8 cellular contexts compared by ENCODE assay signal in genomic region chr5:150155258-150156032, GRCh38. TPM values are rescaled to one million over a fixed set of nuclear protein-coding genes. Genes with fewer than 3 reads are reported as not detected.
DNase-seq lines count a peak whose midpoint lies in the region; ATAC-seq and TF ChIP-seq lines count a peak whose summit lies in the region.

PDGFRB (minus strand) TSS chr5:150155845; CDS start chr5:150137047, 18,798 bp downstream.

- 3 to 7% methylated on average over 16 to 17 of the region's 17 CpGs for WGBS in heart right ventricle, 2 donors

- peaks cover 8% of the 10 kb centered on the region for H3K4me1 Mint-ChIP-seq in activated naive CD8-positive, alpha-beta T cell treated with anti-CD3 and anti-CD28 coated beads, Interleukin-2, amount 50 U/mL, for 24 hours

- DNase-seq in AG08396 (ENCODE audit: low spot score) (peak; percentile 91), NCI-H748 treated with DMSO at 0.1 percent for 48 hours (lab: John Stamatoyannopoulos, UW) (peak; percentile 2), heart right ventricle (peak; percentile 88 to 91), posterior cingulate gyrus (peak; percentile 59 to 97 (median 85))
- peak; percentile 53 for DNase-seq in activated naive CD8-positive, alpha-beta T cell treated with anti-CD3 and anti-CD28 coated beads, Interleukin-2, amount 50 U/mL, for 24 hours

- H3K9me3 ChIP-seq in heart right ventricle, result no peaks in the 10 kb centered on the region

- no peaks in the 10 kb centered on the region for H3K36me3 Mint-ChIP-seq in activated naive CD8-positive, alpha-beta T cell treated with anti-CD3 and anti-CD28 coated beads, Interleukin-2, amount 50 U/mL, for 24 hours (ENCODE audit: low read depth)

- peak within 1 kb of the TSS; percentile 76 for H3K4me3 Mint-ChIP-seq in activated naive CD8-positive, alpha-beta T cell treated with anti-CD3 and anti-CD28 coated beads, Interleukin-2, amount 50 U/mL, for 24 hours

- peaks cover 0 to 12% (median 0%) of the 10 kb centered on the region in 7 donors for H3K27me3 ChIP-seq in heart right ventricle

- no peak for TF ChIP-seq CTCF in heart right ventricle (IDR thresholded peaks at IDR 0.05)

- no peaks in the 10 kb centered on the region for H3K9me3 Mint-ChIP-seq in activated naive CD8-positive, alpha-beta T cell treated with anti-CD3 and anti-CD28 coated beads, Interleukin-2, amount 50 U/mL, for 24 hours

- intact Hi-C loops in heart right ventricle (cut with DNase I) (no loop called here), posterior cingulate gyrus (cut with DNase I) (no loop called here)

- H3K4me3 ChIP-seq in heart right ventricle, result peak within 1 kb of the TSS; percentile 36 to 67 (median 60)

- ATAC-seq in GM19043 (IDR thresholded peaks at IDR 0.05; ENCODE audit: low read depth, unreplicated experiment), result peak; percentile 72
- ATAC-seq in activated naive CD8-positive, alpha-beta T cell treated with anti-CD3 and anti-CD28 coated beads, Interleukin-2, amount 50 U/mL, for 24 hours, result peak; percentile 66
- peak; percentile 72 to 82 (median 77) for ATAC-seq in heart right ventricle
- no peak for ATAC-seq in HG03039 (IDR thresholded peaks at IDR 0.05; ENCODE audit: unreplicated experiment)
- ATAC-seq in HG02763 (IDR thresholded peaks at IDR 0.05; ENCODE audit: unreplicated experiment), result no peak

- peaks cover 0 to 20% (median 0%) of the 10 kb centered on the region in 9 donors for H3K36me3 ChIP-seq in heart right ventricle

- H3K27ac ChIP-seq in heart right ventricle, result peak within 1 kb of the TSS; percentile 73 to 92 (median 85)

- peaks cover 7% of the 10 kb centered on the region for H3K27me3 Mint-ChIP-seq in activated naive CD8-positive, alpha-beta T cell treated with anti-CD3 and anti-CD28 coated beads, Interleukin-2, amount 50 U/mL, for 24 hours

- peak within 1 kb of the TSS; percentile 31 for H3K27ac Mint-ChIP-seq in activated naive CD8-positive, alpha-beta T cell treated with anti-CD3 and anti-CD28 coated beads, Interleukin-2, amount 50 U/mL, for 24 hours

- H3K4me1 ChIP-seq in heart right ventricle, result peaks cover 7 to 62% (median 39%) of the 10 kb centered on the region in 9 donors

RNA-seq across cellular contexts. Expression of gene PDGFRB, which starts in this region (rescaled TPM):
- 100 to 1,000 TPM in 1 of 10 donors, 10 to 100 TPM in 9; 15.5 to 101 (median 35.9) TPM for total RNA-seq in heart right ventricle
- 10 to 100 TPM; 49.1 to 54.3 TPM for polyA plus RNA-seq in heart right ventricle

Comparison
In these comparisons a context has a peak if more than half of its experiments do, and no peak if none do; other contexts are left out.
1. DNase-seq: peak in every context shown above with its lines; median percentile 91 in AG08396; 90 in heart right ventricle; 85 in posterior cingulate gyrus; 53 in activated naive CD8-positive, alpha-beta T cell treated with anti-CD3 and anti-CD28 coated beads, Interleukin-2, amount 50 U/mL, for 24 hours; 2 in NCI-H748 treated with DMSO at 0.1 percent for 48 hours.
2. ATAC-seq: peak in GM19043 (single experiment), activated naive CD8-positive, alpha-beta T cell treated with anti-CD3 and anti-CD28 coated beads, Interleukin-2, amount 50 U/mL, for 24 hours (single experiment) and heart right ventricle (8 of 8); none in HG03039 (single experiment) and HG02763 (single experiment).